ENCODE assay signal across 1 cellular context in genomic region chr4:83034630-83035494, GRCh38.
TF ChIP-seq lines count a peak whose summit lies in the region.

COPS4 (plus strand) TSS chr4:83035183; CDS start chr4:83035225, 42 bp downstream.

TF ChIP-seq in GM12878, 131 proteins besides CTCF, POLR2A, EP300 and RAD21 (continued from another document and continues in another):
- TF ChIP-seq ZBTB4 (CRISPR knock-in tag; IDR thresholded peaks at IDR 0.05), result no peak; the same call in 1 of the 2 replicates
- peak; percentile 82 for TF ChIP-seq NR2C1 (IDR thresholded peaks at IDR 0.05)
- peak; percentile 98 for TF ChIP-seq CBFB (IDR thresholded peaks at IDR 0.05; ENCODE audit: low read depth)
- TF ChIP-seq NFXL1 (IDR thresholded peaks at IDR 0.05; ENCODE audit: borderline replicate concordance), result no peak
- TF ChIP-seq RBBP5 (conservative IDR thresholded peaks at IDR 0.05), result no peak
- peak; percentile 88 for TF ChIP-seq POLR2AphosphoS5 (IDR thresholded peaks at IDR 0.05; ENCODE audit: low read length)
- TF ChIP-seq RFX5 (IDR thresholded peaks at IDR 0.05; ENCODE audit: low read depth, low read length), result peak; percentile 80
- TF ChIP-seq MEF2B (IDR thresholded peaks at IDR 0.05; ENCODE audit: partially characterized antibody, poor library complexity, severe bottlenecking), result peak; percentile 74
- TF ChIP-seq SIX5 (IDR thresholded peaks at IDR 0.05; ENCODE audit: low read depth, low read length, severe bottlenecking), result peak; percentile 65
- TF ChIP-seq PBX3 (IDR thresholded peaks at IDR 0.05; ENCODE audit: insufficient replicate concordance, low read depth, low read length), result peak; percentile 2
- TF ChIP-seq EGR1 (IDR thresholded peaks at IDR 0.05; ENCODE audit: borderline replicate concordance in 1 of 2, low read depth in 2 of 2, low read length in 2 of 2), result peak in 1 of 2 experiments; percentile 90; a peak in 2 of 3 replicates
- no peak for TF ChIP-seq BCLAF1 (IDR thresholded peaks at IDR 0.05)
- TF ChIP-seq NFYA (IDR thresholded peaks at IDR 0.05; ENCODE audit: borderline replicate concordance, low read depth, low read length), result peak; percentile 40; the same call in 1 of the 2 replicates
- no peak for TF ChIP-seq E2F4 (IDR thresholded peaks at IDR 0.05; ENCODE audit: low read depth, low read length)
- peak; percentile 96 for TF ChIP-seq SP1 (IDR thresholded peaks at IDR 0.05; ENCODE audit: low read depth, low read length)
- no peak for TF ChIP-seq CBX3 (IDR thresholded peaks at IDR 0.05; ENCODE audit: borderline replicate concordance, low read depth)
- peak; percentile 82 for TF ChIP-seq CREB1 (IDR thresholded peaks at IDR 0.05; ENCODE audit: low read depth)
- TF ChIP-seq SUPT20H (IDR thresholded peaks at IDR 0.05; ENCODE audit: borderline replicate concordance, control insufficient read depth, low read depth, low read length), result no peak
- peak; percentile 75 for TF ChIP-seq IRF3 (IDR thresholded peaks at IDR 0.05)
- TF ChIP-seq ATF7 (IDR thresholded peaks at IDR 0.05; ENCODE audit: low read depth), result peak; percentile 87
- peak; percentile 54; the same call in 1 of the 2 replicates for TF ChIP-seq TBL1XR1 (IDR thresholded peaks at IDR 0.05; ENCODE audit: low read depth, low read length)
- TF ChIP-seq PRDM15 (CRISPR knock-in tag; IDR thresholded peaks at IDR 0.05), result no peak
- TF ChIP-seq EED (IDR thresholded peaks at IDR 0.05; ENCODE audit: low read depth), result no peak; the same call in 1 of the 2 replicates
- TF ChIP-seq IKZF2 (IDR thresholded peaks at IDR 0.05), result peak; percentile 81 to 82
- peak; percentile 97 for TF ChIP-seq NBN (IDR thresholded peaks at IDR 0.05)
- peak; percentile 96; the same call in 1 of the 2 replicates for TF ChIP-seq WRNIP1 (IDR thresholded peaks at IDR 0.05; ENCODE audit: borderline replicate concordance, low read depth, low read length)
- no peak for TF ChIP-seq BMI1 (IDR thresholded peaks at IDR 0.05; ENCODE audit: borderline replicate concordance)
- peak; percentile 97 for TF ChIP-seq PML (IDR thresholded peaks at IDR 0.05; ENCODE audit: low read length)
- peak; percentile 72; the same call in 1 of the 2 replicates for TF ChIP-seq MAX (IDR thresholded peaks at IDR 0.05; ENCODE audit: low read depth, low read length)
- peak; percentile 64 for TF ChIP-seq SMAD1 (IDR thresholded peaks at IDR 0.05; ENCODE audit: low read depth, partially characterized antibody)
- peak; percentile 32 for TF ChIP-seq JUNB (IDR thresholded peaks at IDR 0.05)
- peak; percentile 74 to 96 for TF ChIP-seq SRF (IDR thresholded peaks at IDR 0.05; ENCODE audit: low read depth in 2 of 2, low read length in 2 of 2)
- peak; percentile 100 for TF ChIP-seq MLLT1 (IDR thresholded peaks at IDR 0.05)
- TF ChIP-seq NR2C2 (IDR thresholded peaks at IDR 0.05; ENCODE audit: borderline replicate concordance, control insufficient read depth, insufficient read length, low read depth), result peak; percentile 92
- TF ChIP-seq ZSCAN29 (IDR thresholded peaks at IDR 0.05), result peak; percentile 77
- peak; percentile 95 for TF ChIP-seq STAT1 (conservative IDR thresholded peaks at IDR 0.05)
- TF ChIP-seq RUNX3 (IDR thresholded peaks at IDR 0.05; ENCODE audit: low read length), result peak; percentile 100
- TF ChIP-seq ETV6 (conservative IDR thresholded peaks at IDR 0.05 in 1 of 2, IDR thresholded peaks at IDR 0.05 in 1 of 2; ENCODE audit: borderline replicate concordance in 1 of 2, low read depth in 1 of 2), result peak in 1 of 2 experiments; percentile 66; a peak in 2 of 4 replicates
- TF ChIP-seq TCF3 (IDR thresholded peaks at IDR 0.05; ENCODE audit: borderline replicate concordance, insufficient read depth, low read depth, low read length), result no peak
- TF ChIP-seq BRCA1 (IDR thresholded peaks at IDR 0.05; ENCODE audit: low read depth, low read length), result no peak
- TF ChIP-seq POU2F2 (IDR thresholded peaks at IDR 0.05; ENCODE audit: borderline replicate concordance, low read depth, low read length), result peak; percentile 85; the same call in 2 of the 3 replicates
- no peak for TF ChIP-seq USF1 (IDR thresholded peaks at IDR 0.05; ENCODE audit: borderline replicate concordance, extremely low read length, insufficient read depth, low read depth, low read length)
- TF ChIP-seq E2F8 (IDR thresholded peaks at IDR 0.05; ENCODE audit: low read depth, partially characterized antibody), result no peak
- peak; percentile 42; the same call in 1 of the 2 replicates for TF ChIP-seq ASH2L (IDR thresholded peaks at IDR 0.05; ENCODE audit: borderline replicate concordance, low read depth)
